21 cellular contexts compared by ENCODE assay signal in the genomic region with DNA sequence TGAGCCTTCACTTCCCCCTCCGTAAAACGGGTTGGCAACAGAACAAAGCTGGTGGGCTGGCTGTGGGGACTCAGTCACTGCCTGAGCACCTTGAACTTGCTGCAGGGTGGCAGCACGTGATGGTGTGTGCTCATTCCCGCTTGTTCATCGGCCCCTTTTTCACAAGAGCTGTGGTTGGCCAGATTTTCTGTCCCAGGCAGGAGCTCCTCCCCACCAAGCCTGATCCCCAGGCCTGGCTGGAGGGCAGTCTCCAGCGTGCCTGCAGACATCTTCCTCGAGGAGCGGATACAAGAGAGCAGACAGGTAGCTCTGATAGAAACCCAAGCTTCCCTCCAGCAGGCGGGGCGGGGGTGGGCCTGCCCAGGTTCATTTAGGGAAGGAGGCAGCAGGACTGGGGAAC.
"Had no signal": no experiment of that assay in that cellular context is flagged by ENCODE, and none has a peak within 500 bp of the region (broad histone marks: within the 10 kb centered on the region; RNA-seq: fewer than 3 reads in every experiment).

No MANE protein-coding gene starts in this region.

- H3K27me3 Mint-ChIP-seq: activated naive CD8-positive, alpha-beta T cell; type B pancreatic cell had no signal

- H3K9me3 Mint-ChIP-seq: natural killer cell treated with Interleukin-12 subunit alpha and Interleukin-12 subunit beta and Interleukin-15 and Interleukin-18, amount 100 ng/mL, for 72 hours; type B pancreatic cell had no signal

- H3K27ac Mint-ChIP-seq: activated CD8-positive, alpha-beta T cell treated with anti-CD3 and anti-CD28 coated beads, Interleukin-2, amount 10 ng/mL, durations not matched to agents 7 days and 5 days; activated naive CD8-positive, alpha-beta T cell; natural killer cell treated with Interleukin-12 subunit alpha and Interleukin-12 subunit beta and Interleukin-15 and Interleukin-18, amount 100 ng/mL, for 72 hours; type B pancreatic cell had no signal

- H3K9me3 ChIP-seq: adrenal gland, sigmoid colon, thoracic aorta had no signal

- H3K4me3 ChIP-seq: adrenal gland, sigmoid colon, thoracic aorta had no signal

- H3K4me1 ChIP-seq: adrenal gland, foreskin keratinocyte had no signal

- ATAC-seq: activated CD8-positive, alpha-beta T cell treated with anti-CD3 and anti-CD28 coated beads, Interleukin-2, amount 10 ng/mL, durations not matched to agents 7 days and 5 days; foreskin keratinocyte; natural killer cell treated with Interleukin-12 subunit alpha and Interleukin-12 subunit beta and Interleukin-15 and Interleukin-18, amount 100 ng/mL, for 72 hours had no signal

- H3K4me3 Mint-ChIP-seq: activated CD8-positive, alpha-beta T cell treated with anti-CD3 and anti-CD28 coated beads, Interleukin-2, amount 10 ng/mL, durations not matched to agents 7 days and 5 days; activated naive CD8-positive, alpha-beta T cell; natural killer cell treated with Interleukin-12 subunit alpha and Interleukin-12 subunit beta and Interleukin-15 and Interleukin-18, amount 100 ng/mL, for 72 hours; type B pancreatic cell had no signal

- H3K27me3 ChIP-seq: adrenal gland, foreskin keratinocyte, sigmoid colon had no signal

- H3K36me3 Mint-ChIP-seq: activated naive CD8-positive, alpha-beta T cell; natural killer cell treated with Interleukin-12 subunit alpha and Interleukin-12 subunit beta and Interleukin-15 and Interleukin-18, amount 100 ng/mL, for 72 hours; type B pancreatic cell had no signal

- DNase-seq: activated CD4-positive, alpha-beta T cell treated with anti-CD3 and anti-CD28 coated beads for 1 hour; activated CD4-positive, alpha-beta T cell treated with anti-CD3 and anti-CD28 coated beads, Interleukin-2, amount 50 U/mL, for 1 hour; activated CD8-positive, alpha-beta T cell treated with anti-CD3 and anti-CD28 coated beads, Interleukin-2, amount 10 ng/mL, durations not matched to agents 7 days and 5 days; activated gamma-delta T cell treated with Interleukin-2 at 50 U/mL for 16 hours; adrenal gland; central memory CD4-positive, alpha-beta T cell; dermis blood vessel endothelial cell; effector CD8-positive, alpha-beta T cell; foreskin keratinocyte; left ventricle myocardium superior; mammary epithelial cell; nucleus accumbens; posterior cingulate gyrus; sigmoid colon; stimulated activated CD4-positive, alpha-beta T cell treated with anti-CD3 and anti-CD28 coated beads, Interleukin-4, amount 100 ng/mL, for 1 hour; stimulated activated naive CD4-positive, alpha-beta T cell treated with Interleukin-2 at 50 U/mL for 16 hours had no signal

- H3K27ac ChIP-seq: adrenal gland, foreskin keratinocyte, sigmoid colon, thoracic aorta, VCaP had no signal

- H3K36me3 ChIP-seq: sigmoid colon had no signal
